Comparison of ENCODE assay signal across 8 cellular contexts in the genomic region with DNA sequence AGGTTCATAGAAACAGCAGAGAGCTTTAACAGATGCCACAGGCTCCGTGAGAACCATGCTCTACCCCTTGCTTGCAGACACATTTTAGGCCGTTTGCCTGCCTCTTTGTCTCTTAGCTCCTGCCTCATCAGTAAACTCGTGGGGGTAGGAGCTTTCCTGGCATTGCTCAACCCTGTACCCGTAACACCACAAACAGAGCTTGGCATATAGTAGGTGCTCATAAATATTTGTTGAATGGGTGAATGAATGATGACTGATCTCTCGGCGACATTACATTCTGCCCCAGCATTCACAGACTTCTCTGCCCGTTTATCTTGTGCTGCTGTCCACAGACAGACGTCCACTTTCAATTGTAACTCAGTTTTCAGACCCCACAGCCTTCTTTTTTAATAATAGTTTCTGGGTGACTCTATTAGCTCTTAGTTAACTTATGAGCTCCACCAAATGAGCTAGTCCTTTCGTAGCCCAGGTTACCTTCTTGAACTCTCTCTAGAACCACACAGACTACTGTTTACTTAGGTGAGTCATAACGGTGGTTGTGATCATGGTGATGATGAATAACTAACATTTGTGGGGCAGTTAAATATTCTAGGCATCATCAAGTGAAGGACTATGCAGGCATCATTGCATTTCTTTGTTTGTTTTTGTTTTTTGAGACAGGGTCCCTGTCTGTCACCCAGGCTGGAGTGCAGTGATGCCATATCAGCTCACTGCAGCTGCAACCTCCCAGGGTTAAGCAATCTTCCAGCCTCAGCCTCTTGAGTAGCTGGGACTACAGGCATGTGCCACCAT.
DNase-seq lines count a peak whose midpoint lies in the region; ATAC-seq and TF ChIP-seq lines count a peak whose summit lies in the region.

No MANE protein-coding gene starts in this region.

- POLR2A ChIA-PET in naive thymus-derived CD4-positive, alpha-beta T cell (lab: Charles Lee), result no interaction called here

- TF ChIP-seq CTCF in right lobe of liver (IDR thresholded peaks at IDR 0.05) (no peak), dorsolateral prefrontal cortex (IDR thresholded peaks at IDR 0.05 in 54 of 56, conservative IDR thresholded peaks at IDR 0.05 in 2 of 56; ENCODE audit: low read depth in 1 of 56, partially characterized antibody in 56 of 56) (no peak)

- H2BK120ac ChIP-seq in neuronal stem cell (ENCODE audit: low read depth, low read length), result no peak overlapping the region

- peaks cover 0 to 1% (median 0%) of the 10 kb centered on the region in 5 donors for H3K36me3 Mint-ChIP-seq in naive thymus-derived CD4-positive, alpha-beta T cell

- H3K9me3 ChIP-seq in SJSA1 (replicated peaks), result no peaks in the 10 kb centered on the region
- H3K9me3 ChIP-seq in right lobe of liver, result no peaks in the 10 kb centered on the region
- no peaks in the 10 kb centered on the region for H3K9me3 ChIP-seq in neuronal stem cell (replicated peaks in 1 of 2; ENCODE audit: control insufficient read depth in 2 of 2, insufficient read depth in 1 of 2, low read depth in 1 of 2, low read length in 2 of 2)
- H3K9me3 ChIP-seq in naive thymus-derived CD4-positive, alpha-beta T cell (ENCODE audit: control insufficient read depth in 2 of 3, low read length in 3 of 3), result no peaks in the 10 kb centered on the region

- no peak overlapping the region for H4K8ac ChIP-seq in neuronal stem cell (ENCODE audit: low read depth, low read length)

- H3K36me3 ChIP-seq in SJSA1 (no peaks in the 10 kb centered on the region), right lobe of liver (no peaks in the 10 kb centered on the region), neuronal stem cell (replicated peaks in 1 of 2; ENCODE audit: control insufficient read depth in 2 of 2, insufficient read depth in 2 of 2, low read length in 2 of 2) (no peaks in the 10 kb centered on the region)
- no peaks in the 10 kb centered on the region for H3K36me3 ChIP-seq in naive thymus-derived CD4-positive, alpha-beta T cell (ENCODE audit: control insufficient read depth in 2 of 3, insufficient read depth in 3 of 3, low read length in 3 of 3)

- no peaks in the 10 kb centered on the region for H3K79me1 ChIP-seq in neuronal stem cell (ENCODE audit: low read depth, low read length)

- no peak for TF ChIP-seq POLR2A in right lobe of liver (IDR thresholded peaks at IDR 0.05)

- no peak overlapping the region for H2BK15ac ChIP-seq in neuronal stem cell (ENCODE audit: low read length)

- H3K4me3 Mint-ChIP-seq in naive thymus-derived CD4-positive, alpha-beta T cell, result peak overlapping the region in 1 of 10 donors; percentile 6

- H2AFZ ChIP-seq in neuronal stem cell (ENCODE audit: low read length), result no peak overlapping the region

- H3K27ac Mint-ChIP-seq in naive thymus-derived CD4-positive, alpha-beta T cell, result peak overlapping the region in 1 of 9 donors; percentile 77

- H3K4me2 ChIP-seq in neuronal stem cell (ENCODE audit: insufficient read depth, low read length, poor library complexity, severe bottlenecking), result no peak overlapping the region

- H3K23ac ChIP-seq in neuronal stem cell (ENCODE audit: low read depth, low read length, poor library complexity), result no peak overlapping the region

- no peak overlapping the region for H4K91ac ChIP-seq in neuronal stem cell (ENCODE audit: low read depth, low read length, poor library complexity)

- peaks cover 0 to 1% (median 0%) of the 10 kb centered on the region in 11 donors for H3K9me3 Mint-ChIP-seq in naive thymus-derived CD4-positive, alpha-beta T cell

- DNase-seq in SJSA1 (ENCODE audit: low read depth in 1 of 2, low spot score in 2 of 2) (peak; percentile 45 to 70), right lobe of liver (no peak), dorsolateral prefrontal cortex (no peak), neuronal stem cell (ENCODE audit: low spot score) (no peak), posterior vena cava (ENCODE audit: low spot score) (no peak)
- DNase-seq in naive thymus-derived CD4-positive, alpha-beta T cell, result no peak

- no peak overlapping the region for H3K14ac ChIP-seq in neuronal stem cell (ENCODE audit: low read length)

- H3K4me1 ChIP-seq in SJSA1 (replicated peaks) (peaks cover 28% of the 10 kb centered on the region), right lobe of liver (peaks cover 0 to 20% (median 1%) of the 10 kb centered on the region in 4 donors), neuronal stem cell (ENCODE audit: control insufficient read depth in 2 of 2, insufficient read depth in 1 of 2, low read depth in 1 of 2, low read length in 2 of 2) (peaks cover 3% of the 10 kb centered on the region in 2 donors)
- H3K4me1 ChIP-seq in naive thymus-derived CD4-positive, alpha-beta T cell (ENCODE audit: control insufficient read depth in 2 of 2, insufficient read depth in 2 of 2, low read length in 2 of 2), result no peaks in the 10 kb centered on the region

- peaks cover 0 to 18% (median 12%) of the 10 kb centered on the region in 5 donors for H3K27me3 Mint-ChIP-seq in naive thymus-derived CD4-positive, alpha-beta T cell

- intact Hi-C loops in right lobe of liver (cut with DNase I) (no loop called here), dorsolateral prefrontal cortex (cut with DNase I) (no loop called here), posterior vena cava (cut with DNase I) (no loop called here)
- intact Hi-C loops in naive thymus-derived CD4-positive, alpha-beta T cell (cut with micrococcal nuclease), result no loop called here

- H2BK12ac ChIP-seq in neuronal stem cell (ENCODE audit: low read length), result no peak overlapping the region

- peaks cover 0 to 46% (median 0%) of the 10 kb centered on the region in 7 donors for H3K4me1 Mint-ChIP-seq in naive thymus-derived CD4-positive, alpha-beta T cell

- CTCF ChIA-PET in naive thymus-derived CD4-positive, alpha-beta T cell (lab: Charles Lee), result no interaction called here

- no peak overlapping the region for H3K18ac ChIP-seq in neuronal stem cell (ENCODE audit: low read length)

- no peak overlapping the region for H2AK5ac ChIP-seq in neuronal stem cell (ENCODE audit: low read depth, low read length)

- H3K4me3 ChIP-seq in SJSA1, result no peak overlapping the region
- no peak overlapping the region for H3K4me3 ChIP-seq in right lobe of liver
- H3K4me3 ChIP-seq in dorsolateral prefrontal cortex, result no peak overlapping the region
- no peak overlapping the region for H3K4me3 ChIP-seq in neuronal stem cell (ENCODE audit: low read length in 2 of 2)
- H3K4me3 ChIP-seq in naive thymus-derived CD4-positive, alpha-beta T cell (ENCODE audit: low read length), result no peak overlapping the region

- peak overlapping the region; percentile 23; the same call in 1 of the 2 replicates for H3K27ac ChIP-seq in SJSA1
- peak overlapping the region in 1 of 3 donors; percentile 20 for H3K27ac ChIP-seq in right lobe of liver
- no peak overlapping the region for H3K27ac ChIP-seq in dorsolateral prefrontal cortex
- no peak overlapping the region for H3K27ac ChIP-seq in neuronal stem cell (replicated peaks; ENCODE audit: low read length)
- H3K27ac ChIP-seq in naive thymus-derived CD4-positive, alpha-beta T cell (ENCODE audit: low read depth, low read length), result no peak overlapping the region

- H3K9ac ChIP-seq in neuronal stem cell (ENCODE audit: low read depth, low read length, poor library complexity), result no peak overlapping the region

- H3K4ac ChIP-seq in neuronal stem cell (ENCODE audit: low read length), result no peak overlapping the region

- ATAC-seq in GM18502 (IDR thresholded peaks at IDR 0.05; ENCODE audit: poor library complexity, unreplicated experiment), result peak; percentile 72
- peak; percentile 54 for ATAC-seq in HG02981 (IDR thresholded peaks at IDR 0.05; ENCODE audit: unreplicated experiment)
- ATAC-seq in right lobe of liver, result peak; percentile 45 to 89 (median 74)
- ATAC-seq in naive thymus-derived CD4-positive, alpha-beta T cell, result no peak

- no peak overlapping the region for H2BK5ac ChIP-seq in neuronal stem cell (ENCODE audit: low read length)

- WGBS in right lobe of liver (ENCODE audit: insufficient coverage, low coverage, low lambda C conversion rate, missing lambda C conversion rate), result 50% methylated on average over 9 of the region's 10 CpGs
- WGBS in neuronal stem cell (ENCODE audit: extremely low coverage in 2 of 2, insufficient read length in 2 of 2, insufficient replicate concordance in 1 of 2), 2 donors, result no CpG with 5 or more reads among the region's 10 CpGs

- H3K27me3 ChIP-seq in SJSA1 (replicated peaks), result no peaks in the 10 kb centered on the region
- no peaks in the 10 kb centered on the region for H3K27me3 ChIP-seq in right lobe of liver
- peaks cover 0 to 6% (median 0%) of the 10 kb centered on the region in 45 donors for H3K27me3 ChIP-seq in dorsolateral prefrontal cortex
- H3K27me3 ChIP-seq in neuronal stem cell (ENCODE audit: control insufficient read depth in 3 of 3, insufficient read depth in 3 of 3, low read depth in 1 of 3, low read length in 3 of 3), result no peaks in the 10 kb centered on the region
- H3K27me3 ChIP-seq in naive thymus-derived CD4-positive, alpha-beta T cell (ENCODE audit: control insufficient read depth in 2 of 2, insufficient read depth in 2 of 2, low read length in 2 of 2), result no peaks in the 10 kb centered on the region

Comparison
In these comparisons a context has a peak if more than half of its experiments do, and no peak if none do; other contexts are left out.
1. DNase-seq: peak in SJSA1 (2 of 2); none in right lobe of liver (0 of 3), dorsolateral prefrontal cortex (0 of 10), neuronal stem cell (single experiment), posterior vena cava (single experiment) and naive thymus-derived CD4-positive, alpha-beta T cell (0 of 9).